ENCODE assay signal across 8 cellular contexts in genomic region chr17:35448214-35448898, GRCh38. TPM values are rescaled to one million over a fixed set of nuclear protein-coding genes. Genes with fewer than 3 reads are reported as not detected.
DNase-seq lines count a peak whose midpoint lies in the region; ATAC-seq lines count a peak whose summit lies in the region.

A gene with protein sequence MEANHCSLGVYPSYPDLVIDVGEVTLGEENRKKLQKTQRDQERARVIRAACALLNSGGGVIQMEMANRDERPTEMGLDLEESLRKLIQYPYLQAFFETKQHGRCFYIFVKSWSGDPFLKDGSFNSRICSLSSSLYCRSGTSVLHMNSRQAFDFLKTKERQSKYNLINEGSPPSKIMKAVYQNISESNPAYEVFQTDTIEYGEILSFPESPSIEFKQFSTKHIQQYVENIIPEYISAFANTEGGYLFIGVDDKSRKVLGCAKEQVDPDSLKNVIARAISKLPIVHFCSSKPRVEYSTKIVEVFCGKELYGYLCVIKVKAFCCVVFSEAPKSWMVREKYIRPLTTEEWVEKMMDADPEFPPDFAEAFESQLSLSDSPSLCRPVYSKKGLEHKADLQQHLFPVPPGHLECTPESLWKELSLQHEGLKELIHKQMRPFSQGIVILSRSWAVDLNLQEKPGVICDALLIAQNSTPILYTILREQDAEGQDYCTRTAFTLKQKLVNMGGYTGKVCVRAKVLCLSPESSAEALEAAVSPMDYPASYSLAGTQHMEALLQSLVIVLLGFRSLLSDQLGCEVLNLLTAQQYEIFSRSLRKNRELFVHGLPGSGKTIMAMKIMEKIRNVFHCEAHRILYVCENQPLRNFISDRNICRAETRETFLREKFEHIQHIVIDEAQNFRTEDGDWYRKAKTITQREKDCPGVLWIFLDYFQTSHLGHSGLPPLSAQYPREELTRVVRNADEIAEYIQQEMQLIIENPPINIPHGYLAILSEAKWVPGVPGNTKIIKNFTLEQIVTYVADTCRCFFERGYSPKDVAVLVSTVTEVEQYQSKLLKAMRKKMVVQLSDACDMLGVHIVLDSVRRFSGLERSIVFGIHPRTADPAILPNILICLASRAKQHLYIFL (minus strand): TSS chr17:35448766. CDS start chr17:35445680, 3,086 bp downstream.

- ATAC-seq in GM18519 (IDR thresholded peaks at IDR 0.05; ENCODE audit: low FRiP score, unreplicated experiment) (peak; percentile 48), HG02981 (IDR thresholded peaks at IDR 0.05; ENCODE audit: unreplicated experiment) (peak; percentile 74), naive B cell (ENCODE audit: low read depth in 2 of 2) (peak; percentile 88 to 89)
- peak; percentile 88 to 90 for ATAC-seq in stimulated activated naive B cell treated with anti-CD40 and anti-IgM and Interleukin-4, amounts not matched to agents 10 μg/mL and 1 μg/mL and 100 μg/mL, for 72 hours (replicated peaks)

- H3K36me3 ChIP-seq in esophagus (ENCODE audit: control insufficient read depth in 2 of 2, insufficient read depth in 2 of 2, low read length in 1 of 2) = no peaks in the 10 kb centered on the region

- no peaks in the 10 kb centered on the region for H3K27me3 Mint-ChIP-seq in naive B cell
- H3K27me3 Mint-ChIP-seq in stimulated activated naive B cell treated with anti-CD40 and anti-IgM and Interleukin-4, amounts not matched to agents 10 μg/mL and 1 μg/mL and 100 μg/mL, for 72 hours = peaks cover 0 to 4% of the 10 kb centered on the region in 2 donors

- 2% methylated on average over 44 of the region's 44 CpGs for WGBS in esophagus, 2 donors

- H3K27me3 ChIP-seq in esophagus (ENCODE audit: control insufficient read depth in 1 of 2, insufficient read depth in 2 of 2, low read length in 2 of 2) = no peaks in the 10 kb centered on the region

- peak within 1 kb of the TSS; percentile 90 to 96 (median 94) for H3K4me3 Mint-ChIP-seq in naive B cell
- peak within 1 kb of the TSS; percentile 83 to 92 for H3K4me3 Mint-ChIP-seq in stimulated activated naive B cell treated with anti-CD40 and anti-IgM and Interleukin-4, amounts not matched to agents 10 μg/mL and 1 μg/mL and 100 μg/mL, for 72 hours

- peak within 1 kb of the TSS; percentile 92 to 99 (median 97) for H3K27ac Mint-ChIP-seq in naive B cell
- H3K27ac Mint-ChIP-seq in stimulated activated naive B cell treated with anti-CD40 and anti-IgM and Interleukin-4, amounts not matched to agents 10 μg/mL and 1 μg/mL and 100 μg/mL, for 72 hours = peak within 1 kb of the TSS; percentile 97

- H3K27ac ChIP-seq in esophagus (ENCODE audit: low read depth in 2 of 2, low read length in 1 of 2) = peak within 1 kb of the TSS; percentile 59 to 66

- no peaks in the 10 kb centered on the region for H3K36me3 Mint-ChIP-seq in naive B cell
- peaks cover 2 to 15% of the 10 kb centered on the region in 2 donors for H3K36me3 Mint-ChIP-seq in stimulated activated naive B cell treated with anti-CD40 and anti-IgM and Interleukin-4, amounts not matched to agents 10 μg/mL and 1 μg/mL and 100 μg/mL, for 72 hours

- H3K4me1 Mint-ChIP-seq in naive B cell = peaks cover 12 to 24% (median 21%) of the 10 kb centered on the region in 3 donors
- peaks cover 18 to 32% of the 10 kb centered on the region in 2 donors for H3K4me1 Mint-ChIP-seq in stimulated activated naive B cell treated with anti-CD40 and anti-IgM and Interleukin-4, amounts not matched to agents 10 μg/mL and 1 μg/mL and 100 μg/mL, for 72 hours

- H3K9me3 ChIP-seq in esophagus (ENCODE audit: control insufficient read depth in 2 of 2, insufficient read depth in 1 of 2, low read depth in 1 of 2, low read length in 1 of 2) = no peaks in the 10 kb centered on the region

- peak within 1 kb of the TSS; percentile 53 to 57 for H3K4me3 ChIP-seq in esophagus (ENCODE audit: low read depth in 1 of 2, low read length in 2 of 2)

- H3K4me1 ChIP-seq in esophagus (ENCODE audit: control insufficient read depth in 2 of 2, insufficient read depth in 2 of 2, low read length in 1 of 2) = no peaks in the 10 kb centered on the region

- H3K9me3 Mint-ChIP-seq in naive B cell = no peaks in the 10 kb centered on the region
- H3K9me3 Mint-ChIP-seq in stimulated activated naive B cell treated with anti-CD40 and anti-IgM and Interleukin-4, amounts not matched to agents 10 μg/mL and 1 μg/mL and 100 μg/mL, for 72 hours = no peaks in the 10 kb centered on the region

- DNase-seq in NCI-H748 (lab: John Stamatoyannopoulos, UW; ENCODE audit: unreplicated experiment) (peak; percentile 95), naive B cell (peak; percentile 85), putamen (ENCODE audit: low spot score) (no peak)
- peak; percentile 79 to 91 (median 89) for DNase-seq in activated CD8-positive, alpha-beta memory T cell treated with anti-CD3 and anti-CD28 coated beads for 48 hours (ENCODE audit: low read depth in 2 of 3, low spot score in 2 of 3)
- peak; percentile 88 for DNase-seq in stimulated activated naive B cell treated with anti-CD40 and anti-IgM and Interleukin-4, amounts not matched to agents 10 μg/mL and 1 μg/mL and 100 μg/mL, for 72 hours

RNA-seq across cellular contexts. Expression of the gene that starts here (rescaled TPM):
- polyA plus RNA-seq in esophagus (1 to 10 TPM; 3.7 to 6.0 TPM), naive B cell (ENCODE audit: low read depth in 6 of 6) (1 to 10 TPM in 5 of 6 donors, under 1 TPM in 1; 0.54 to 5.6 (median 4.1) TPM)
